Comparison of ENCODE assay signal across 8 cellular contexts in genomic region chr2:71064754-71065621, GRCh38. TPM values are rescaled to one million over a fixed set of nuclear protein-coding genes. Genes with fewer than 3 reads are reported as not detected.
DNase-seq lines count a peak whose midpoint lies in the region; ATAC-seq and TF ChIP-seq lines count a peak whose summit lies in the region.

No MANE protein-coding gene starts in this region.

- peaks cover 21 to 34% (median 26%) of the 10 kb centered on the region in 3 donors for H3K4me1 Mint-ChIP-seq in CD8-positive, alpha-beta memory T cell

- TF ChIP-seq CTCF in colonic mucosa (IDR thresholded peaks at IDR 0.05): no peak
- no peak for TF ChIP-seq CTCF in tibial artery (IDR thresholded peaks at IDR 0.05)

- DNase-seq in colonic mucosa (no peak), retina (no peak), tibial artery (no peak)
- no peak for DNase-seq in activated CD4-positive, alpha-beta T cell treated with anti-CD3 and anti-CD28 coated beads for 1 hour
- no peak for DNase-seq in CD8-positive, alpha-beta memory T cell

- H3K4me3 Mint-ChIP-seq in CD8-positive, alpha-beta memory T cell: peak overlapping the region in 1 of 7 donors; percentile 52

- peak overlapping the region in 3 of 8 donors; percentile 15 to 29 (median 16) for H3K27ac Mint-ChIP-seq in CD8-positive, alpha-beta memory T cell

- POLR2A ChIA-PET in CD8-positive, alpha-beta memory T cell (lab: Charles Lee): no interaction called here

- intact Hi-C loops in colonic mucosa (cut with DNase I): no loop called here
- intact Hi-C loops in tibial artery (cut with DNase I; ENCODE audit: low total_unique reads): no loop called here

- H3K9ac ChIP-seq in colonic mucosa (ENCODE audit: low read depth in 2 of 2, low read length in 2 of 2): peak overlapping the region in 1 of 2 donors; percentile 21
- H3K9ac ChIP-seq in skeletal muscle tissue (ENCODE audit: low read depth in 1 of 3, low read length in 3 of 3): no peak overlapping the region

- H3K27ac ChIP-seq in colonic mucosa (peak overlapping the region; percentile 56), skeletal muscle tissue (ENCODE audit: low read depth, low read length) (peak overlapping the region; percentile 58), tibial artery (no peak overlapping the region)
- H3K27ac ChIP-seq in CD8-positive, alpha-beta memory T cell (ENCODE audit: low read depth, low read length): no peak overlapping the region

- H3K4me1 ChIP-seq in colonic mucosa (peaks cover 4% of the 10 kb centered on the region), skeletal muscle tissue (ENCODE audit: control insufficient read depth in 3 of 3, insufficient read depth in 3 of 3, low read length in 3 of 3) (peaks cover 14 to 23% (median 21%) of the 10 kb centered on the region in 3 donors), tibial artery (peaks cover 0 to 14% (median 11%) of the 10 kb centered on the region in 4 donors)
- peaks cover 17% of the 10 kb centered on the region for H3K4me1 ChIP-seq in CD8-positive, alpha-beta memory T cell (ENCODE audit: insufficient read depth, low read length)

- H3K9me3 Mint-ChIP-seq in CD8-positive, alpha-beta memory T cell: peaks cover 0 to 3% (median 0%) of the 10 kb centered on the region in 5 donors

- peaks cover 0 to 16% (median 0%) of the 10 kb centered on the region in 3 donors for H3K36me3 Mint-ChIP-seq in CD8-positive, alpha-beta memory T cell

- H3K9me3 ChIP-seq in colonic mucosa: no peaks in the 10 kb centered on the region
- no peaks in the 10 kb centered on the region for H3K9me3 ChIP-seq in skeletal muscle tissue (ENCODE audit: control insufficient read depth in 3 of 3, low read length in 3 of 3)
- no peaks in the 10 kb centered on the region for H3K9me3 ChIP-seq in CD8-positive, alpha-beta memory T cell (ENCODE audit: low read length)
- no peaks in the 10 kb centered on the region for H3K9me3 ChIP-seq in tibial artery

- peaks cover 12 to 16% of the 10 kb centered on the region in 2 donors for H3K27me3 Mint-ChIP-seq in CD8-positive, alpha-beta memory T cell

- no peaks in the 10 kb centered on the region for H3K27me3 ChIP-seq in colonic mucosa
- H3K27me3 ChIP-seq in skeletal muscle tissue (ENCODE audit: control insufficient read depth in 3 of 3, insufficient read depth in 3 of 3, low read length in 3 of 3): peaks cover 0 to 7% (median under 1%) of the 10 kb centered on the region in 3 donors
- no peaks in the 10 kb centered on the region for H3K27me3 ChIP-seq in CD8-positive, alpha-beta memory T cell (ENCODE audit: insufficient read depth, low read length, poor library complexity, severe bottlenecking)
- peaks cover 0 to 13% of the 10 kb centered on the region in 2 donors for H3K27me3 ChIP-seq in tibial artery

- no peak overlapping the region for H3K4me3 ChIP-seq in colonic mucosa
- no peak overlapping the region for H3K4me3 ChIP-seq in skeletal muscle tissue (ENCODE audit: low read length in 3 of 3)
- no peak overlapping the region for H3K4me3 ChIP-seq in CD8-positive, alpha-beta memory T cell (ENCODE audit: low read length)
- H3K4me3 ChIP-seq in tibial artery: no peak overlapping the region

- ATAC-seq in GM18909 (IDR thresholded peaks at IDR 0.05; ENCODE audit: poor library complexity, unreplicated experiment): peak; percentile 32
- peak; percentile 25 for ATAC-seq in HG03439 (IDR thresholded peaks at IDR 0.05; ENCODE audit: unreplicated experiment)

- H3K36me3 ChIP-seq in colonic mucosa: no peaks in the 10 kb centered on the region
- H3K36me3 ChIP-seq in skeletal muscle tissue (ENCODE audit: control insufficient read depth in 3 of 3, insufficient read depth in 3 of 3, low read length in 3 of 3): peaks cover 0 to 3% (median 0%) of the 10 kb centered on the region in 3 donors
- no peaks in the 10 kb centered on the region for H3K36me3 ChIP-seq in CD8-positive, alpha-beta memory T cell (ENCODE audit: insufficient read depth, low read length)
- no peaks in the 10 kb centered on the region for H3K36me3 ChIP-seq in tibial artery

- CTCF ChIA-PET in CD8-positive, alpha-beta memory T cell (lab: Charles Lee): no interaction called here

RNA-seq across cellular contexts. Expression of gene NAGK, which starts 3.5 kb away (rescaled TPM):
- total RNA-seq in colonic mucosa: 10 to 100 TPM; 55.6 to 68.4 TPM
- total RNA-seq in skeletal muscle tissue: 35.0 TPM
- total RNA-seq in CD8-positive, alpha-beta memory T cell: 10 to 100 TPM; 76.3 to 77.2 TPM
- 69.2 TPM for polyA plus RNA-seq in CD8-positive, alpha-beta memory T cell

Comparison
In these comparisons a context has a peak if more than half of its experiments do, and no peak if none do; other contexts are left out.
1. H3K27ac ChIP-seq: peak in colonic mucosa (single experiment) and skeletal muscle tissue (single experiment); none in CD8-positive, alpha-beta memory T cell (single experiment) and tibial artery (0 of 2).